ENCODE assay signal across 8 cellular contexts in the genomic region with DNA sequence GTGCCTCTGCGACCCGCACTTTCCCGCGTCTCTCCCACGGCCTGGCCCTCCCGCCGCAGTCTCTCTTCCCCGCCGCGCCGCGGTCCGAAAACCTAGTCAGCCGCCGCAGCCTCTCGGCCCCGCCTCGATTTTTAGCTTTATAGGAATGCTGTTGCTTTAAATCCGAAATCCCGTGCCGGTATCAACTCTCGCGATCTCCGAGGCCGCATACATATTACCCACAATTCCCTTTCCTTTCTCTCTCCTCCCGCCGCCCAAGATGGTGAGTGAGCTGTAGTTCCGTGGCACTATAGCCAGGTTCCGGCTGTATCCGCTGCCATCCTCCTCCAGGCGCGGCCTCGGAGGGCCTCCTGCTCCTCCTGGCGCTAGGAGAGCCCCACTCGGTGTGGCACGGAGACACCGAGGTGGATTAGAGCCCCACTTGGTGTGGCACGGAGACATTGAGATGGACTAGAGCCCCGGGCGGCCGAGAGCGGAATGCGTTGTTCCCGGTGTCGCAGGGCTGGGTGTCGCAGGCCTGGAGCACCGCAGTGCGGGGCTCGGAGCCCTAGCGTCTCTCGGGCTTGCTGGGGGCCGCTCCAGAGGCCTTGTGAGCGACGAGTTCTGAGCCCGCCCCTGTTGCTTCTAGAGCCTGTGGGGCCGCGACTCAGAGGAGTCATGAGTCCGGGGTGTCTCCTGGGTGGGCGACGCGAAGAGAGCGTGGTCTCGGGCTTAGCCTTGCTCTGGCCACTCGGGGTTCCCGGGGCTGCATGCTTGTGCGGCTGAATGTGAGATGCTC. TPM values are rescaled to one million over a fixed set of nuclear protein-coding genes. Genes with fewer than 3 reads are reported as not detected.
DNase-seq lines count a peak whose midpoint lies in the region; TF ChIP-seq lines count a peak whose summit lies in the region.

MED22 (minus strand) TSS at position 147 of the 778 bp plus-strand sequence. CDS start 1,469 bp downstream, outside the sequence.
RPL7A (plus strand) TSS at position 234 of the 778 bp plus-strand sequence; CDS start at position 260, 26 bp downstream.

- TF ChIP-seq CTCF in HEK293 (tag by site-specific recombination; IDR thresholded peaks at IDR 0.05), result peak; percentile 58; the same call in 1 of the 2 replicates

- peak within 1 kb of the TSS; percentile 98 for H3K9ac ChIP-seq in SK-N-MC (ENCODE audit: insufficient read length)

- no peaks in the 10 kb centered on the region for H3K9me3 Mint-ChIP-seq in activated naive CD4-positive, alpha-beta T cell treated with anti-CD3 and anti-CD28 coated beads, Interleukin-2, amount 10 ng/mL, durations not matched to agents 7 days and 5 days

- POLR2A ChIA-PET in HEK293 (lab: Yijun Ruan, JAX), result interaction anchor here (0.5 to 6.0 kb wide), 37 partner anchors 9 to 440 kb away, joined by 3 to 89 read pairs (median 5); partner anchors contain the start of genes CACFD1, GTF3C5, SLC2A6 and STKLD1

- peak within 1 kb of the TSS; percentile 96 for H3K27ac Mint-ChIP-seq in activated naive CD4-positive, alpha-beta T cell treated with anti-CD3 and anti-CD28 coated beads, Interleukin-2, amount 10 ng/mL, durations not matched to agents 7 days and 5 days

- in situ Hi-C loops in G401 (cut with HindIII; ENCODE audit: low sequenced_read_pairs), result no loop called here

- H3K9me3 ChIP-seq in HEK293 (ENCODE audit: control insufficient read depth, insufficient read depth, low read depth, low read length), result no peaks in the 10 kb centered on the region
- H3K9me3 ChIP-seq in SK-N-MC (ENCODE audit: low read depth, low read length), result no peaks in the 10 kb centered on the region

- peaks cover 60% of the 10 kb centered on the region for H3K36me3 Mint-ChIP-seq in activated naive CD4-positive, alpha-beta T cell treated with anti-CD3 and anti-CD28 coated beads, Interleukin-2, amount 10 ng/mL, durations not matched to agents 7 days and 5 days

- no peaks in the 10 kb centered on the region for H3K27me3 Mint-ChIP-seq in activated naive CD4-positive, alpha-beta T cell treated with anti-CD3 and anti-CD28 coated beads, Interleukin-2, amount 10 ng/mL, durations not matched to agents 7 days and 5 days

- no peaks in the 10 kb centered on the region for H3K4me1 ChIP-seq in HEK293 (ENCODE audit: control insufficient read depth, insufficient read depth, low read length)

- H3K36me3 ChIP-seq in HEK293 (ENCODE audit: control insufficient read depth in 2 of 2, insufficient read depth in 1 of 2, low read length in 2 of 2) (peaks cover 14 to 82% of the 10 kb centered on the region in 2 experiments), SK-N-MC (ENCODE audit: insufficient read depth, low read length) (peaks cover 78% of the 10 kb centered on the region)

- H3K4me1 Mint-ChIP-seq in activated naive CD4-positive, alpha-beta T cell treated with anti-CD3 and anti-CD28 coated beads, Interleukin-2, amount 10 ng/mL, durations not matched to agents 7 days and 5 days, result peaks cover 44% of the 10 kb centered on the region

- peak within 1 kb of the TSS; percentile 91 for H3K4me3 ChIP-seq in HEK293 (ENCODE audit: low read depth, low read length)
- H3K4me3 ChIP-seq in SK-N-MC, result peak within 1 kb of the TSS; percentile 93

- DNase-seq in G401 (ENCODE audit: low spot score), result peak; percentile 97
- peak; percentile 88 for DNase-seq in NCI-H1048 (lab: John Stamatoyannopoulos, UW)
- DNase-seq in SK-N-MC (ENCODE audit: low read depth, low spot score), result peak; percentile 93
- peak; percentile 96 for DNase-seq in activated naive CD4-positive, alpha-beta T cell treated with anti-CD3 and anti-CD28 coated beads, Interleukin-2, amount 10 ng/mL, durations not matched to agents 7 days and 5 days
- peak; percentile 90 for DNase-seq in germinal center (ENCODE audit: low spot score)
- peak in 55 of 56 donors; percentile 43 to 94 (median 82) for DNase-seq in nucleus accumbens (lab: John Stamatoyannopoulos, UW)
- peak; percentile 98 for DNase-seq in superior temporal gyrus (ENCODE audit: extremely low spot score)

- CTCF ChIA-PET in HEK293 (lab: Yijun Ruan, JAX), result interaction anchor here (0.5 to 1.3 kb wide), 5 partner anchors 79 to 764 kb away, joined by 3 to 4 read pairs (median 3); no protein-coding TSS in a partner anchor
- CTCF ChIA-PET in activated naive CD4-positive, alpha-beta T cell treated with anti-CD3 and anti-CD28 coated beads, Interleukin-2, amount 10 ng/mL, durations not matched to agents 7 days and 5 days (lab: Charles Lee), result interaction anchor here (0.6 to 1.9 kb wide), 3 partner anchors 8 to 23 kb away, joined by 3 to 6 read pairs (median 3); no protein-coding TSS in a partner anchor

- H3K4me3 Mint-ChIP-seq in activated naive CD4-positive, alpha-beta T cell treated with anti-CD3 and anti-CD28 coated beads, Interleukin-2, amount 10 ng/mL, durations not matched to agents 7 days and 5 days, result peak within 1 kb of the TSS; percentile 100

- H3K27ac ChIP-seq in HEK293 (ENCODE audit: extremely low read depth, low read depth, low read length) (peak within 1 kb of the TSS; percentile 100), SK-N-MC (peak within 1 kb of the TSS; percentile 97)

TF ChIP-seq in HEK293, 187 proteins besides CTCF, POLR2A, EP300 and RAD21 (continues in another document):
- TF ChIP-seq ZNF10 (tag by site-specific recombination; IDR thresholded peaks at IDR 0.05) (no peak), ZNF239 (tag by site-specific recombination; IDR thresholded peaks at IDR 0.05) (0 out of 2 replicates have a peak, but pooled peaks have one; percentile 16), PATZ1 (tag by site-specific recombination; IDR thresholded peaks at IDR 0.05) (no peak), ZNF610 (tag by site-specific recombination; IDR thresholded peaks at IDR 0.05; ENCODE audit: borderline replicate concordance) (0 out of 2 replicates have a peak, but pooled peaks have one; percentile 48), ZBTB20 (tag by site-specific recombination; IDR thresholded peaks at IDR 0.05) (peak; percentile 63; the same call in 1 of the 2 replicates), KLF1 (tag by site-specific recombination; IDR thresholded peaks at IDR 0.05) (no peak; the same call in 1 of the 2 replicates), SCRT1 (tag by site-specific recombination; IDR thresholded peaks at IDR 0.05; ENCODE audit: borderline replicate concordance) (peak; percentile 37; the same call in 1 of the 2 replicates), ZNF501 (tag by site-specific recombination; IDR thresholded peaks at IDR 0.05) (peak; percentile 91), SCRT2 (tag by site-specific recombination; IDR thresholded peaks at IDR 0.05) (peak; percentile 90), ZSCAN5A (tag by site-specific recombination; IDR thresholded peaks at IDR 0.05) (0 out of 2 replicates have a peak, but pooled peaks have one; percentile 37), ZNF138 (tag by site-specific recombination; IDR thresholded peaks at IDR 0.05; ENCODE audit: borderline replicate concordance) (no peak), ZNF660 (tag by site-specific recombination; IDR thresholded peaks at IDR 0.05) (peak; percentile 69; the same call in 1 of the 2 replicates), ZNF513 (tag by site-specific recombination; IDR thresholded peaks at IDR 0.05) (peak; percentile 44; the same call in 1 of the 2 replicates)

RNA-seq across cellular contexts. Expression of gene MED22, which starts in this region (rescaled TPM):
- total RNA-seq in G401 (2014; rRNA removed; shearing (Covaris generic)), result 27.4 and 28.2 TPM in 2 replicates

RNA-seq across cellular contexts. Expression of gene RPL7A, which starts in this region (rescaled TPM):
- 3,218 and 3,629 TPM in 2 replicates for total RNA-seq in G401 (2014; rRNA removed; shearing (Covaris generic))

Comparison
In these comparisons a context has a peak if more than half of its experiments do, and no peak if none do; other contexts are left out.
1. Peak in every context shown above with its lines: DNase-seq, H3K4me3 ChIP-seq and H3K27ac ChIP-seq.